Comparison of ENCODE assay signal across 27 cellular contexts in the genomic region with DNA sequence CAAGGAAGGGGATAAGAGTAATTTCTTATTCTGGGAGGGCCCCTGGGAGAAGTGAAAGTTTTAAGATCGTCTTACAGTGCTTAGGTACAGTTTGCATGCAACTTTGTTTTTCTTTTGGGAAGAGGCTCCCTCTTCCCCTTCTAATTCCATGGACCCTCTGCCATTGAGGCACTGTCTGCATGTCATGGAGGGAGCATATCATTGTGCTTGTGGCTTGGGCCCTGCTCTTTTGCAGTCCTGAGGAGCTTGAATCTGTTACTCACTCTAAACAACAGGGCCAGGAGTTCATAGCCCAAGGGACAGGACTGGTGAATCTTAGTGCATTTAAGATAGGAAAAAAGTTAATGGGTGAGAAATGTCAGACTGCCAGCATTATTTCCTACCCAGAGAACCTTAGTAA.
"Had no signal": no experiment of that assay in that cellular context is flagged by ENCODE, and none has a peak within 500 bp of the region (broad histone marks: within the 10 kb centered on the region; RNA-seq: fewer than 3 reads in every experiment).

No MANE protein-coding gene starts in this region.

- DNase-seq: activated CD4-positive, alpha-beta T cell treated with anti-CD3 and anti-CD28 coated beads, Interleukin-2, amount 50 U/mL, for 48 hours; activated CD8-positive, alpha-beta memory T cell treated with anti-CD3 and anti-CD28 coated beads, Interleukin-2, amount 50 U/mL, for 48 hours; activated effector memory CD4-positive, alpha-beta T cell treated with anti-CD3 and anti-CD28 coated beads, Interleukin-2, amount 50 U/mL, for 16 hours; activated naive CD4-positive, alpha-beta T cell treated with anti-CD3 and anti-CD28 coated beads, Interleukin-2, amount 10 ng/mL, durations not matched to agents 7 days and 5 days; activated T-cell treated with anti-CD3 and anti-CD28 coated beads, Interleukin-2, amount 50 U/mL, for 72 hours; aorta; colonic mucosa; dorsolateral prefrontal cortex; effector memory CD8-positive, alpha-beta T cell; glutamatergic neuron; hippocampal formation; left ventricle myocardium inferior; natural killer cell; pancreas; right lobe of liver; stimulated activated CD4-positive, alpha-beta T cell treated with anti-CD3 and anti-CD28 coated beads, Interleukin-2, amount 100 ng/mL, for 24 hours; stomach; T1000; transverse colon; uterus had no signal

- H3K9me3 Mint-ChIP-seq: activated naive CD4-positive, alpha-beta T cell treated with anti-CD3 and anti-CD28 coated beads, Interleukin-2, amount 10 ng/mL, durations not matched to agents 7 days and 5 days; activated T-cell treated with anti-CD3 and anti-CD28 coated beads, Interleukin-2, amount 50 U/mL, for 72 hours; effector memory CD8-positive, alpha-beta T cell; natural killer cell; stimulated activated effector memory CD8-positive, alpha-beta T cell treated with anti-CD3 and anti-CD28 coated beads, Interleukin-12 subunit alpha, Interleukin-12 subunit beta, amount 100 ng/mL, for 72 hours; T-helper 1 cell treated with Interleukin-12 subunit alpha and Interleukin-12 subunit beta and Interleukin-4 antibody, amounts not matched to agents 30 μg/mL and 1 μg/mL, for 36 hours; WTC11 had no signal

- H3K9me3 ChIP-seq: breast epithelium, colonic mucosa, esophagus muscularis mucosa, left ventricle myocardium inferior, pancreas, right lobe of liver, stomach, suprapubic skin, transverse colon, uterus had no signal

- H3K27ac Mint-ChIP-seq: activated naive CD4-positive, alpha-beta T cell treated with anti-CD3 and anti-CD28 coated beads, Interleukin-2, amount 10 ng/mL, durations not matched to agents 7 days and 5 days; stimulated activated effector memory CD8-positive, alpha-beta T cell treated with anti-CD3 and anti-CD28 coated beads, Interleukin-12 subunit alpha, Interleukin-12 subunit beta, amount 100 ng/mL, for 72 hours; T-helper 1 cell treated with Interleukin-12 subunit alpha and Interleukin-12 subunit beta and Interleukin-4 antibody, amounts not matched to agents 30 μg/mL and 1 μg/mL, for 36 hours; WTC11 had no signal

- H3K4me3 ChIP-seq: breast epithelium, colonic mucosa, esophagus muscularis mucosa, left ventricle myocardium inferior, pancreas, right lobe of liver, skin epidermis, suprapubic skin, transverse colon, uterus had no signal

- H3K36me3 ChIP-seq: uterus had no signal

- H3K27me3 Mint-ChIP-seq: activated naive CD4-positive, alpha-beta T cell treated with anti-CD3 and anti-CD28 coated beads, Interleukin-2, amount 10 ng/mL, durations not matched to agents 7 days and 5 days; effector memory CD8-positive, alpha-beta T cell had no signal

- ATAC-seq: activated T-cell treated with anti-CD3 and anti-CD28 coated beads, Interleukin-2, amount 50 U/mL, for 72 hours; effector memory CD8-positive, alpha-beta T cell; natural killer cell; pancreas; right lobe of liver; stimulated activated effector memory CD8-positive, alpha-beta T cell treated with anti-CD3 and anti-CD28 coated beads, Interleukin-12 subunit alpha, Interleukin-12 subunit beta, amount 100 ng/mL, for 72 hours; WTC11 had no signal

- H3K36me3 Mint-ChIP-seq: natural killer cell had no signal

- H3K27me3 ChIP-seq: breast epithelium, colonic mucosa, dorsolateral prefrontal cortex, esophagus muscularis mucosa, pancreas, right lobe of liver, stomach, suprapubic skin, transverse colon, uterus had no signal

- H3K27ac ChIP-seq: breast epithelium, colonic mucosa, dorsolateral prefrontal cortex, esophagus muscularis mucosa, left ventricle myocardium inferior, pancreas, right lobe of liver, skin epidermis, stomach, suprapubic skin, transverse colon, uterus had no signal
